In genomic region chr9:133772581-133772980, GRCh38 we compare ENCODE assay signal across 22 cellular contexts.
"Had no signal": no experiment of that assay in that cellular context is flagged by ENCODE, and none has a peak within 500 bp of the region (broad histone marks: within the 10 kb centered on the region; RNA-seq: fewer than 3 reads in every experiment).

No MANE protein-coding gene starts in this region.

- H3K9me3 ChIP-seq: right lobe of liver, testis had no signal

- H3K4me3 ChIP-seq: left lung, right lobe of liver, SJSA1, skin epidermis, testis had no signal

- H3K27me3 Mint-ChIP-seq: activated naive CD8-positive, alpha-beta T cell; dendritic cell treated with granulocyte-macrophage colony-stimulating factor and Interleukin-4, amounts not matched to agents 40 ng/mL and 50 ng/mL, for 4 days; natural killer cell treated with Interleukin-12 subunit alpha and Interleukin-12 subunit beta and Interleukin-15 and Interleukin-18, amount 100 ng/mL, for 72 hours; type B pancreatic cell had no signal

- H3K36me3 Mint-ChIP-seq: natural killer cell treated with Interleukin-12 subunit alpha and Interleukin-12 subunit beta and Interleukin-15 and Interleukin-18, amount 100 ng/mL, for 72 hours; stimulated activated effector memory CD8-positive, alpha-beta T cell treated with anti-CD3 and anti-CD28 coated beads, Interleukin-12 subunit alpha, Interleukin-12 subunit beta, amount 100 ng/mL, for 72 hours had no signal

- H3K9me3 Mint-ChIP-seq: natural killer cell treated with Interleukin-12 subunit alpha and Interleukin-12 subunit beta and Interleukin-15 and Interleukin-18, amount 100 ng/mL, for 72 hours; type B pancreatic cell had no signal

- ATAC-seq: activated T-cell treated with anti-CD3 and anti-CD28 coated beads, Interleukin-2, amount 50 U/mL, for 72 hours; left lung; natural killer cell treated with Interleukin-12 subunit alpha and Interleukin-12 subunit beta and Interleukin-15 and Interleukin-18, amount 100 ng/mL, for 72 hours; right lobe of liver; stimulated activated effector memory CD8-positive, alpha-beta T cell treated with anti-CD3 and anti-CD28 coated beads, Interleukin-12 subunit alpha, Interleukin-12 subunit beta, amount 100 ng/mL, for 72 hours had no signal

- H3K27me3 ChIP-seq: left lung, right lobe of liver, SJSA1, testis had no signal

- H3K27ac Mint-ChIP-seq: activated naive CD8-positive, alpha-beta T cell; activated T-cell treated with anti-CD3 and anti-CD28 coated beads, Interleukin-2, amount 50 U/mL, for 72 hours; dendritic cell treated with granulocyte-macrophage colony-stimulating factor and Interleukin-4, amounts not matched to agents 40 ng/mL and 50 ng/mL, for 4 days; natural killer cell treated with Interleukin-12 subunit alpha and Interleukin-12 subunit beta and Interleukin-15 and Interleukin-18, amount 100 ng/mL, for 72 hours; stimulated activated effector memory CD8-positive, alpha-beta T cell treated with anti-CD3 and anti-CD28 coated beads, Interleukin-12 subunit alpha, Interleukin-12 subunit beta, amount 100 ng/mL, for 72 hours; type B pancreatic cell had no signal

- H3K4me3 Mint-ChIP-seq: activated naive CD8-positive, alpha-beta T cell; activated T-cell treated with anti-CD3 and anti-CD28 coated beads, Interleukin-2, amount 50 U/mL, for 72 hours; dendritic cell treated with granulocyte-macrophage colony-stimulating factor and Interleukin-4, amounts not matched to agents 40 ng/mL and 50 ng/mL, for 4 days; natural killer cell treated with Interleukin-12 subunit alpha and Interleukin-12 subunit beta and Interleukin-15 and Interleukin-18, amount 100 ng/mL, for 72 hours; stimulated activated effector memory CD8-positive, alpha-beta T cell treated with anti-CD3 and anti-CD28 coated beads, Interleukin-12 subunit alpha, Interleukin-12 subunit beta, amount 100 ng/mL, for 72 hours; type B pancreatic cell had no signal

- DNase-seq: activated CD4-positive, alpha-beta T cell treated with anti-CD3 and anti-CD28 coated beads for 4 hours; activated CD4-positive, alpha-beta T cell treated with anti-CD3 and anti-CD28 coated beads, Interleukin-2, amount 50 U/mL, for 48 hours; activated gamma-delta T cell; activated T-cell treated with anti-CD3 and anti-CD28 coated beads, Interleukin-2, amount 50 U/mL, for 72 hours; amniotic stem cell; effector CD4-positive, alpha-beta T cell; foreskin fibroblast; midbrain; nucleus accumbens; stimulated activated CD4-positive, alpha-beta T cell treated with anti-CD3 and anti-CD28 coated beads, Interleukin-2, amount 100 ng/mL, for 24 hours; T-helper 1 cell had no signal

- H3K4me1 Mint-ChIP-seq: stimulated activated effector memory CD8-positive, alpha-beta T cell treated with anti-CD3 and anti-CD28 coated beads, Interleukin-12 subunit alpha, Interleukin-12 subunit beta, amount 100 ng/mL, for 72 hours had no signal

- H3K4me1 ChIP-seq: left lung, parathyroid adenoma, testis had no signal

- H3K27ac ChIP-seq: left lung, parathyroid adenoma, right lobe of liver, skin epidermis, testis had no signal
